In the genomic region with DNA sequence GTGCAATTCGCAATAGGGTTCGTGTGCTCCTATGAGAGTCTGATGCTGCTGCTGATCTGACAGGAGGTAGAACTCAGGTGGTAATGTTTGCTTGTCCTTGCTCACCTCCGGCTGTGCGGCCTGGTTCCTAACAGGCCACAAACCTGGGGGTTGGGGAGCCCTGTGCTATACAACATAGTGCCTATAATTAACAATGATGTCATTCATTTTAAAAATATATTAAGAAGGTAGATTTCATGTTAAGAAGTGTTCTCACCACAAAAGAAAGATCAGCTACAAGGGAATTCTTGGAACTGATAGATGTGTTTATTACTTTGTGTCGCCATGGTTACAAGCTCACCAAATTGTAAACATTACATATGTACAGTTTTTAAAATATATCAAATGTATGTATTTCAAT, we compare ENCODE assay signal across 30 cellular contexts.
"Had no signal": no experiment of that assay in that cellular context is flagged by ENCODE, and none has a peak within 500 bp of the region (broad histone marks: within the 10 kb centered on the region; RNA-seq: fewer than 3 reads in every experiment).

No MANE protein-coding gene starts in this region.

- H3K27me3 Mint-ChIP-seq: naive B cell; stimulated activated naive CD8-positive, alpha-beta T cell treated with anti-CD3 and anti-CD28 coated beads, Interleukin-15, Interleukin-2, amounts not matched to agents 100 ng/mL and 50 ng/mL, for 24 hours; type B pancreatic cell had no signal

- H3K4me3 Mint-ChIP-seq: immature natural killer cell; mesothelial cell of epicardium; naive B cell; natural killer cell; nephron progenitor cell; stimulated activated effector memory CD8-positive, alpha-beta T cell treated with anti-CD3 and anti-CD28 coated beads, Interleukin-12 subunit alpha, Interleukin-12 subunit beta, amount 100 ng/mL, for 72 hours; stimulated activated naive CD8-positive, alpha-beta T cell treated with anti-CD3 and anti-CD28 coated beads, Interleukin-15, Interleukin-2, amounts not matched to agents 100 ng/mL and 50 ng/mL, for 24 hours; type B pancreatic cell had no signal

- H3K4me1 Mint-ChIP-seq: immature natural killer cell; mesothelial cell of epicardium; naive B cell; natural killer cell; nephron progenitor cell; stimulated activated effector memory CD8-positive, alpha-beta T cell treated with anti-CD3 and anti-CD28 coated beads, Interleukin-12 subunit alpha, Interleukin-12 subunit beta, amount 100 ng/mL, for 72 hours had no signal

- H3K36me3 Mint-ChIP-seq: immature natural killer cell; mesothelial cell of epicardium; naive B cell; natural killer cell; stimulated activated effector memory CD8-positive, alpha-beta T cell treated with anti-CD3 and anti-CD28 coated beads, Interleukin-12 subunit alpha, Interleukin-12 subunit beta, amount 100 ng/mL, for 72 hours; type B pancreatic cell had no signal

- DNase-seq: hypothalamus; immature natural killer cell; kidney; left colon; lower lobe of right lung; mammary epithelial cell; mesenchymal stem cell; naive B cell; natural killer cell; nephron progenitor cell; nucleus accumbens; pancreas; posterior cingulate gyrus; retina; right cardiac atrium; sigmoid colon; small intestine; spleen; stimulated activated CD4-positive, alpha-beta T cell treated with anti-CD3 and anti-CD28 coated beads, Interleukin-4, amount 100 ng/mL, for 24 hours; stimulated activated naive CD4-positive, alpha-beta T cell; substantia nigra had no signal

- H3K9me3 ChIP-seq: left lung, lower lobe of right lung, pancreas, prostate gland, sigmoid colon, spleen, tibial nerve, vagina had no signal

- FAIRE-seq: islet of Langerhans, kidney, pancreas, small intestine had no signal

- H3K9me3 Mint-ChIP-seq: mesothelial cell of epicardium, naive B cell, nephron progenitor cell, type B pancreatic cell had no signal

- H3K36me3 ChIP-seq: left lung, lower lobe of right lung, pancreas, prostate gland, sigmoid colon, spleen, tibial nerve, vagina had no signal

- H3K27ac Mint-ChIP-seq: immature natural killer cell; mesothelial cell of epicardium; naive B cell; natural killer cell; nephron progenitor cell; stimulated activated effector memory CD8-positive, alpha-beta T cell treated with anti-CD3 and anti-CD28 coated beads, Interleukin-12 subunit alpha, Interleukin-12 subunit beta, amount 100 ng/mL, for 72 hours; stimulated activated naive CD8-positive, alpha-beta T cell treated with anti-CD3 and anti-CD28 coated beads, Interleukin-15, Interleukin-2, amounts not matched to agents 100 ng/mL and 50 ng/mL, for 24 hours; type B pancreatic cell had no signal

- H3K27me3 ChIP-seq: left lung, sigmoid colon, spleen, tibial nerve, vagina had no signal

- H3K27ac ChIP-seq: left lung, lower lobe of right lung, pancreas, prostate gland, sigmoid colon, spleen, tibial nerve, vagina had no signal

- H3K4me3 ChIP-seq: left lung, lower lobe of right lung, pancreas, prostate gland, sigmoid colon, spleen, tibial nerve, vagina had no signal

- H3K4me1 ChIP-seq: left lung, lower lobe of right lung, pancreas, prostate gland, sigmoid colon, spleen, vagina had no signal

- ATAC-seq: left colon; left lung; lower lobe of right lung; natural killer cell; pancreas; right cardiac atrium; stimulated activated effector memory CD8-positive, alpha-beta T cell treated with anti-CD3 and anti-CD28 coated beads, Interleukin-12 subunit alpha, Interleukin-12 subunit beta, amount 100 ng/mL, for 72 hours had no signal
